In genomic region chr1:107767156-107767582, GRCh38 we compare ENCODE assay signal across 31 cellular contexts.
DNase-seq lines count a peak whose midpoint lies in the region; ATAC-seq, FAIRE-seq and TF ChIP-seq lines count a peak whose summit lies in the region.
"Had no signal": no experiment of that assay in that cellular context is flagged by ENCODE, and none has a peak within 500 bp of the region (broad histone marks: within the 10 kb centered on the region; RNA-seq: fewer than 3 reads in every experiment).

No MANE protein-coding gene starts in this region.

- H3K4me3 ChIP-seq in MG63 (no peak overlapping the region), choroid plexus epithelial cell (ENCODE audit: low read depth, low read length) (no peak overlapping the region)
- H3K4me3 ChIP-seq: lower lobe of right lung, mucosa of descending colon, pancreas, SK-N-MC, upper lobe of right lung had no signal

- H3K9me3 ChIP-seq in MG63, result no peaks in the 10 kb centered on the region
- H3K9me3 ChIP-seq: lower lobe of right lung, mucosa of descending colon, pancreas, upper lobe of right lung had no signal

- ATAC-seq in GM21529 (IDR thresholded peaks at IDR 0.05; ENCODE audit: unreplicated experiment), result no peak
- ATAC-seq: activated CD4-positive, CD25-positive, alpha-beta regulatory T cell treated with anti-CD3 and anti-CD28 coated beads, Interleukin-2, amount 50 U/mL, for 24 hours; activated naive CD4-positive, alpha-beta T cell treated with anti-CD3 and anti-CD28 coated beads, Interleukin-2, amount 50 U/mL, for 72 hours; lower lobe of right lung; mucosa of descending colon; stimulated activated memory B cell treated with anti-CD40 and anti-IgM and Interleukin-4, amounts not matched to agents 10 μg/mL and 1 μg/mL and 100 μg/mL, for 72 hours; upper lobe of right lung had no signal

- peaks cover 3% of the 10 kb centered on the region for H3K27me3 Mint-ChIP-seq in nephron progenitor cell (ENCODE audit: low read depth, poor library complexity)
- no peaks in the 10 kb centered on the region for H3K27me3 Mint-ChIP-seq in activated naive CD4-positive, alpha-beta T cell treated with anti-CD3 and anti-CD28 coated beads, Interleukin-2, amount 10 ng/mL, durations not matched to agents 7 days and 5 days
- H3K27me3 Mint-ChIP-seq: activated CD4-positive, alpha-beta memory T cell treated with anti-CD3 and anti-CD28 coated beads for 36 hours; stimulated activated memory B cell treated with anti-CD40 and anti-IgM and Interleukin-4, amounts not matched to agents 10 μg/mL and 1 μg/mL and 100 μg/mL, for 72 hours had no signal

- no peaks in the 10 kb centered on the region for H3K36me3 ChIP-seq in MG63
- H3K36me3 ChIP-seq: lower lobe of right lung, pancreas, upper lobe of right lung had no signal

- TF ChIP-seq CTCF in choroid plexus epithelial cell (conservative IDR thresholded peaks at IDR 0.05; ENCODE audit: low read depth, low read length) (no peak), nephron progenitor cell (IDR thresholded peaks at IDR 0.05) (no peak)

- no peak overlapping the region for H3K4me3 Mint-ChIP-seq in nephron progenitor cell
- H3K4me3 Mint-ChIP-seq in activated naive CD4-positive, alpha-beta T cell treated with anti-CD3 and anti-CD28 coated beads, Interleukin-2, amount 10 ng/mL, durations not matched to agents 7 days and 5 days, result no peak overlapping the region
- H3K4me3 Mint-ChIP-seq: activated CD4-positive, alpha-beta memory T cell treated with anti-CD3 and anti-CD28 coated beads for 36 hours; nephron; stimulated activated memory B cell treated with anti-CD40 and anti-IgM and Interleukin-4, amounts not matched to agents 10 μg/mL and 1 μg/mL and 100 μg/mL, for 72 hours; T-helper 1 cell treated with Interleukin-12 subunit alpha and Interleukin-12 subunit beta and Interleukin-4 antibody, amounts not matched to agents 30 μg/mL and 1 μg/mL, for 36 hours had no signal

- H3K9me3 Mint-ChIP-seq in nephron progenitor cell, result no peaks in the 10 kb centered on the region
- no peaks in the 10 kb centered on the region for H3K9me3 Mint-ChIP-seq in activated naive CD4-positive, alpha-beta T cell treated with anti-CD3 and anti-CD28 coated beads, Interleukin-2, amount 10 ng/mL, durations not matched to agents 7 days and 5 days
- H3K9me3 Mint-ChIP-seq: activated CD4-positive, alpha-beta memory T cell treated with anti-CD3 and anti-CD28 coated beads for 36 hours; activated naive CD4-positive, alpha-beta T cell treated with anti-CD3 and anti-CD28 coated beads, Interleukin-2, amount 50 U/mL, for 72 hours; nephron; stimulated activated memory B cell treated with anti-CD40 and anti-IgM and Interleukin-4, amounts not matched to agents 10 μg/mL and 1 μg/mL and 100 μg/mL, for 72 hours; T-helper 1 cell treated with Interleukin-12 subunit alpha and Interleukin-12 subunit beta and Interleukin-4 antibody, amounts not matched to agents 30 μg/mL and 1 μg/mL, for 36 hours had no signal

- H3K27me3 ChIP-seq in MG63, result peaks cover 4% of the 10 kb centered on the region; the same call in 1 of the 2 replicates
- H3K27me3 ChIP-seq: pancreas, upper lobe of right lung had no signal

- peaks cover 44% of the 10 kb centered on the region for H3K4me1 Mint-ChIP-seq in nephron progenitor cell
- H3K4me1 Mint-ChIP-seq in activated naive CD4-positive, alpha-beta T cell treated with anti-CD3 and anti-CD28 coated beads, Interleukin-2, amount 10 ng/mL, durations not matched to agents 7 days and 5 days, result no peaks in the 10 kb centered on the region
- H3K4me1 Mint-ChIP-seq: nephron; stimulated activated memory B cell treated with anti-CD40 and anti-IgM and Interleukin-4, amounts not matched to agents 10 μg/mL and 1 μg/mL and 100 μg/mL, for 72 hours had no signal

- DNase-seq in Daoy (ENCODE audit: low read depth) (peak; percentile 24), MG63 (peak; percentile 48), choroid plexus epithelial cell (ENCODE audit: low read depth) (peak; percentile 13), nephron progenitor cell (no peak)
- DNase-seq in activated naive CD4-positive, alpha-beta T cell treated with anti-CD3 and anti-CD28 coated beads, Interleukin-2, amount 10 ng/mL, durations not matched to agents 7 days and 5 days, result no peak
- DNase-seq: activated CD4-positive, alpha-beta memory T cell treated with anti-CD3 and anti-CD28 coated beads for 36 hours; activated CD8-positive, alpha-beta memory T cell treated with anti-CD3 and anti-CD28 coated beads, Interleukin-2, amount 50 U/mL, for 48 hours; Calu3; EL; lower lobe of right lung; mucosa of descending colon; NCI-H187 treated with DMSO at 0.1 percent for 48 hours; NCI-H2227 treated with DMSO at 0.1 percent for 48 hours; NCI-H774; pancreas; RPMI8226; stimulated activated CD4-positive, alpha-beta T cell treated with anti-CD3 and anti-CD28 coated beads, Interleukin-12 subunit alpha, Interleukin-12 subunit beta, amount 100 ng/mL, for 4 hours; stimulated activated CD4-positive, alpha-beta T cell treated with anti-CD3 and anti-CD28 coated beads, Interleukin-4, amount 100 ng/mL, for 1 hour; substantia nigra; upper lobe of right lung had no signal

- H3K27ac Mint-ChIP-seq in nephron progenitor cell, result no peak overlapping the region
- H3K27ac Mint-ChIP-seq in activated naive CD4-positive, alpha-beta T cell treated with anti-CD3 and anti-CD28 coated beads, Interleukin-2, amount 10 ng/mL, durations not matched to agents 7 days and 5 days, result no peak overlapping the region
- H3K27ac Mint-ChIP-seq: activated CD4-positive, alpha-beta memory T cell treated with anti-CD3 and anti-CD28 coated beads for 36 hours; activated naive CD4-positive, alpha-beta T cell treated with anti-CD3 and anti-CD28 coated beads, Interleukin-2, amount 50 U/mL, for 72 hours; stimulated activated memory B cell treated with anti-CD40 and anti-IgM and Interleukin-4, amounts not matched to agents 10 μg/mL and 1 μg/mL and 100 μg/mL, for 72 hours; T-helper 1 cell treated with Interleukin-12 subunit alpha and Interleukin-12 subunit beta and Interleukin-4 antibody, amounts not matched to agents 30 μg/mL and 1 μg/mL, for 36 hours had no signal

- FAIRE-seq in islet of Langerhans (lab: Jason Lieb, UNC), result peak; percentile 92
- FAIRE-seq: endometrium, GM12892, keratinocyte, pancreas had no signal

- CTCF ChIA-PET in activated naive CD4-positive, alpha-beta T cell treated with anti-CD3 and anti-CD28 coated beads, Interleukin-2, amount 10 ng/mL, durations not matched to agents 7 days and 5 days (lab: Charles Lee), result no interaction called here

- H3K36me3 Mint-ChIP-seq in nephron progenitor cell (ENCODE audit: low read depth), result no peaks in the 10 kb centered on the region
- H3K36me3 Mint-ChIP-seq in activated naive CD4-positive, alpha-beta T cell treated with anti-CD3 and anti-CD28 coated beads, Interleukin-2, amount 10 ng/mL, durations not matched to agents 7 days and 5 days, result no peaks in the 10 kb centered on the region
- H3K36me3 Mint-ChIP-seq: activated naive CD4-positive, alpha-beta T cell treated with anti-CD3 and anti-CD28 coated beads, Interleukin-2, amount 50 U/mL, for 72 hours had no signal

Comparison
In these comparisons a context has a peak if more than half of its experiments do, and no peak if none do; other contexts are left out.
1. DNase-seq: peak in Daoy (single experiment), MG63 (single experiment) and choroid plexus epithelial cell (single experiment); none in nephron progenitor cell (single experiment) and activated naive CD4-positive, alpha-beta T cell treated with anti-CD3 and anti-CD28 coated beads, Interleukin-2, amount 10 ng/mL, durations not matched to agents 7 days and 5 days (single experiment).